8 cellular contexts compared by ENCODE assay signal in genomic region chr16:69131749-69132423, GRCh38. TPM values are rescaled to one million over a fixed set of nuclear protein-coding genes. Genes with fewer than 3 reads are reported as not detected.
DNase-seq lines count a peak whose midpoint lies in the region; ATAC-seq, FAIRE-seq and TF ChIP-seq lines count a peak whose summit lies in the region.

No MANE protein-coding gene starts in this region.

- H3K36me3 ChIP-seq in WERI-Rb-1, result peaks cover 46% of the 10 kb centered on the region
- peaks cover 0 to 4% of the 10 kb centered on the region in 2 donors for H3K36me3 ChIP-seq in kidney (ENCODE audit: control insufficient read depth in 1 of 2, insufficient read depth in 2 of 2, low read length in 2 of 2)

- H3K4me3 ChIP-seq in WERI-Rb-1 (ENCODE audit: low read depth, low read length) (peak overlapping the region; percentile 99), cardiac fibroblast (replicated peaks in 1 of 2; ENCODE audit: low read depth in 2 of 2, low read length in 2 of 2) (peak overlapping the region; percentile 96 to 99), kidney (ENCODE audit: low read length in 2 of 2) (peak overlapping the region; percentile 95 to 97)

- peak; percentile 35 for ATAC-seq in HG02840 (IDR thresholded peaks at IDR 0.05; ENCODE audit: low FRiP score, unreplicated experiment)
- no peak for ATAC-seq in GM18858 (IDR thresholded peaks at IDR 0.05; ENCODE audit: unreplicated experiment)

- no peak for TF ChIP-seq CTCF in GM13976 (IDR thresholded peaks at IDR 0.05; ENCODE audit: borderline replicate concordance, control extremely low read depth, extremely low read depth, insufficient read depth, missing control alignments)
- TF ChIP-seq CTCF in WERI-Rb-1 (IDR thresholded peaks at IDR 0.05; ENCODE audit: low read depth, low read length), result no peak
- TF ChIP-seq CTCF in cardiac fibroblast (IDR thresholded peaks at IDR 0.05; ENCODE audit: low read depth, low read length), result no peak
- TF ChIP-seq CTCF in kidney (IDR thresholded peaks at IDR 0.05; ENCODE audit: borderline replicate concordance, extremely low read depth, insufficient read depth), result no peak

- in situ Hi-C loops in GM13976 (cut with MboI; ENCODE audit: low sequenced_read_pairs, unreplicated experiment), result no loop called here

- H3K27me3 ChIP-seq in WERI-Rb-1 (ENCODE audit: insufficient read depth, low read depth, severe bottlenecking), result no peaks in the 10 kb centered on the region

- peak overlapping the region; percentile 85 to 99 for H3K9ac ChIP-seq in kidney (ENCODE audit: low read length in 2 of 2)

- H3K9me3 ChIP-seq in WERI-Rb-1 (ENCODE audit: severe bottlenecking), result no peaks in the 10 kb centered on the region
- H3K9me3 ChIP-seq in kidney (ENCODE audit: control insufficient read depth in 1 of 2, low read length in 2 of 2), result no peaks in the 10 kb centered on the region

- intact Hi-C loops in kidney (cut with DNase I), result no loop called here

- H3K27ac ChIP-seq in WERI-Rb-1 (peak overlapping the region; percentile 99), kidney (ENCODE audit: low read depth in 2 of 2, low read length in 2 of 2) (peak overlapping the region; percentile 91 to 93)

- peaks cover 10 to 13% of the 10 kb centered on the region in 2 donors for H3K4me1 ChIP-seq in kidney (ENCODE audit: control insufficient read depth in 1 of 2, insufficient read depth in 1 of 2, low read depth in 1 of 2, low read length in 2 of 2)

- DNase-seq in GM13976 (ENCODE audit: low spot score) (peak; percentile 95), NCI-H1694 (lab: John Stamatoyannopoulos, UW) (peak; percentile 30), WERI-Rb-1 (peak; percentile 92), cardiac fibroblast (ENCODE audit: low read depth in 2 of 2) (peak; percentile 82 to 90), kidney (peak; percentile 94)
- DNase-seq in stimulated activated CD4-positive, alpha-beta T cell treated with anti-CD3 and anti-CD28 coated beads, Interleukin-15, amount 100 ng/mL, for 1 hour (ENCODE audit: low read depth in 1 of 2, low spot score in 1 of 2), result peak; percentile 40 to 71

- no peak for FAIRE-seq in kidney (lab: Jason Lieb, UNC)

RNA-seq across cellular contexts. Expression of gene CHTF8, which starts 0.5 kb away (rescaled TPM):
- 124 TPM for total RNA-seq in kidney
- polyA plus RNA-seq in kidney (ENCODE audit: insufficient read depth, low read depth, low replicate concordance), result 163 TPM

RNA-seq across cellular contexts. Expression of gene UTP4, which starts 0.6 kb away (rescaled TPM):
- total RNA-seq in kidney, result 41.7 TPM
- 57.2 TPM for polyA plus RNA-seq in kidney (ENCODE audit: insufficient read depth, low read depth, low replicate concordance)

RNA-seq across cellular contexts. Expression of gene HAS3, which starts 26.4 kb away (rescaled TPM):
- 2.1 TPM for total RNA-seq in kidney
- 0.34 TPM for polyA plus RNA-seq in kidney (ENCODE audit: insufficient read depth, low read depth, low replicate concordance)

RNA-seq across cellular contexts. Expression of gene SNTB2, which starts 55.1 kb away (rescaled TPM):
- 45.1 TPM for total RNA-seq in kidney
- 4.8 TPM for polyA plus RNA-seq in kidney (ENCODE audit: insufficient read depth, low read depth, low replicate concordance)

Comparison
In these comparisons a context has a peak if more than half of its experiments do, and no peak if none do; other contexts are left out.
1. DNase-seq: peak in every context shown above with its lines; median percentile 95 in GM13976; 94 in kidney; 92 in WERI-Rb-1; 86 in cardiac fibroblast; 56 in stimulated activated CD4-positive, alpha-beta T cell treated with anti-CD3 and anti-CD28 coated beads, Interleukin-15, amount 100 ng/mL, for 1 hour; 30 in NCI-H1694.